16 cellular contexts compared by ENCODE assay signal in the genomic region with DNA sequence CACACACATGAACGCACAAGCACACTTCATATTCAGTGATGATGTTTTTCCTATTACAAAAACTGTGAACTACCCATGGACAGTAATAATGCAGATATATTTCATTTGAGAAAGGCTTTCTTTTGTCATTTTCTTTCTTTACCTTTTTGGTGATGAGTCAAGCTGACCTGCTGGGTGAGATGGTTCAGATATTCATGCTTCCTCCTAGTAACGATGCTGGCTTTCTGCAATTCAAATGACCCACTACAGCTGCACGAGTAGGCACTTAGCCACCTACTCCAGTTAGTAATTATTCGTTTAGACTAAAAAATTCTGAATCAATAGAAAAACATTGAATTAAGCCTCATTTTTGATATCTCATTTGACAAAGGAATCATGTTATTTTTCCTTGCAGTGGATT.
"Had no signal": no experiment of that assay in that cellular context is flagged by ENCODE, and none has a peak within 500 bp of the region (broad histone marks: within the 10 kb centered on the region; RNA-seq: fewer than 3 reads in every experiment).

No MANE protein-coding gene starts in this region.

- H3K36me3 ChIP-seq: gastroesophageal sphincter, heart right ventricle, neural progenitor cell, ovary, transverse colon, vagina, WERI-Rb-1 had no signal

- H3K4me1 Mint-ChIP-seq: activated CD4-positive, alpha-beta memory T cell treated with anti-CD3 and anti-CD28 coated beads, Interleukin-2, amount 10 ng/mL, durations not matched to agents 7 days and 5 days; activated naive CD4-positive, alpha-beta T cell treated with anti-CD3 and anti-CD28 coated beads, Interleukin-2, amount 50 U/mL, for 24 hours; naive B cell had no signal

- DNase-seq: activated CD4-positive, alpha-beta memory T cell treated with anti-CD3 and anti-CD28 coated beads, Interleukin-2, amount 10 ng/mL, durations not matched to agents 7 days and 5 days; activated CD4-positive, alpha-beta T cell treated with anti-CD3 and anti-CD28 coated beads for 4 hours; activated effector memory CD4-positive, alpha-beta T cell treated with Interleukin-2 at 50 U/mL for 16 hours; activated T-cell treated with anti-CD3 and anti-CD28 coated beads, Interleukin-2, amount 50 U/mL, for 4 hours; erythroblast; heart right ventricle; naive B cell; ovary; stimulated activated naive CD8-positive, alpha-beta T cell treated with anti-CD3 and anti-CD28 coated beads, Interleukin-15, Interleukin-2, amounts not matched to agents 100 U/mL and 50 U/mL, for 24 hours; transverse colon; WERI-Rb-1 had no signal

- ATAC-seq: activated T-cell treated with anti-CD3 and anti-CD28 coated beads, Interleukin-2, amount 50 U/mL, for 4 hours; gastroesophageal sphincter; heart right ventricle; sciatic nerve; stimulated activated naive CD8-positive, alpha-beta T cell treated with anti-CD3 and anti-CD28 coated beads, Interleukin-15, Interleukin-2, amounts not matched to agents 100 U/mL and 50 U/mL, for 24 hours had no signal

- H3K9me3 Mint-ChIP-seq: activated CD4-positive, alpha-beta memory T cell treated with anti-CD3 and anti-CD28 coated beads, Interleukin-2, amount 10 ng/mL, durations not matched to agents 7 days and 5 days; activated naive CD4-positive, alpha-beta T cell treated with anti-CD3 and anti-CD28 coated beads, Interleukin-2, amount 50 U/mL, for 24 hours; activated T-cell treated with anti-CD3 and anti-CD28 coated beads, Interleukin-2, amount 50 U/mL, for 4 hours; neural progenitor cell had no signal

- H3K27me3 ChIP-seq: heart right ventricle, neural progenitor cell, ovary, transverse colon, vagina had no signal

- H3K36me3 Mint-ChIP-seq: activated naive CD4-positive, alpha-beta T cell treated with anti-CD3 and anti-CD28 coated beads, Interleukin-2, amount 50 U/mL, for 24 hours; naive B cell; neural progenitor cell had no signal

- H3K27ac Mint-ChIP-seq: activated CD4-positive, alpha-beta memory T cell treated with anti-CD3 and anti-CD28 coated beads, Interleukin-2, amount 10 ng/mL, durations not matched to agents 7 days and 5 days; activated naive CD4-positive, alpha-beta T cell treated with anti-CD3 and anti-CD28 coated beads, Interleukin-2, amount 50 U/mL, for 24 hours; naive B cell; neural progenitor cell had no signal

- H3K4me1 ChIP-seq: gastroesophageal sphincter, heart right ventricle, transverse colon, vagina had no signal

- H3K4me2 ChIP-seq: neural progenitor cell had no signal

- H3K4me3 ChIP-seq: gastroesophageal sphincter, heart right ventricle, neural progenitor cell, ovary, transverse colon, vagina had no signal

- H3K27ac ChIP-seq: gastroesophageal sphincter, heart right ventricle, neural progenitor cell, ovary, transverse colon, vagina, WERI-Rb-1 had no signal

- H2AFZ ChIP-seq: neural progenitor cell had no signal

- H3K4me3 Mint-ChIP-seq: activated CD4-positive, alpha-beta memory T cell treated with anti-CD3 and anti-CD28 coated beads, Interleukin-2, amount 10 ng/mL, durations not matched to agents 7 days and 5 days; activated naive CD4-positive, alpha-beta T cell treated with anti-CD3 and anti-CD28 coated beads, Interleukin-2, amount 50 U/mL, for 24 hours; activated T-cell treated with anti-CD3 and anti-CD28 coated beads, Interleukin-2, amount 50 U/mL, for 4 hours; naive B cell; neural progenitor cell had no signal

- H3K27me3 Mint-ChIP-seq: activated CD4-positive, alpha-beta memory T cell treated with anti-CD3 and anti-CD28 coated beads, Interleukin-2, amount 10 ng/mL, durations not matched to agents 7 days and 5 days had no signal
